3 cellular contexts compared by ENCODE assay signal in the genomic region with DNA sequence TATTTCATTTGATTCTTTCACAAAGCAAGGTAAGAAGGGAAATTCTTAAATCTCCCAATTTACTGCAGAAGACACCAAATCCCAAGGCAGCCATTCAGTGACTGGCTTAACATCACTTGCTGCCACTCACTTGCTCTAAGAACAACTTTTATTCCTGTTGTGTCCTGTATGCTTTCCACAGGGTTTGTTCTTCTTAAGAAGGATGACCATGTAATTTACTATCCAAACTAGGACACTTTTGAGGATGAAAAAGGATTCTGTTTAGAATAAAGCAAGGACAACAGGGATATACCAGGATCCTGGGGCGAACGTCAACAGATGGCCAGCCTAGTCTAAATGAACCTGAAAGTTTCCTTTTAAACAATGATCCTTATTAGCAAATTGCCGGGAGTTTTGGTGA.
TF ChIP-seq lines count a peak whose summit lies in the region.

No MANE protein-coding gene starts in this region.

TF ChIP-seq in H1, 55 proteins besides CTCF, POLR2A, EP300 and RAD21:
- TF ChIP-seq RFX5 (IDR thresholded peaks at IDR 0.05; ENCODE audit: borderline replicate concordance, low read depth, low read length) (no peak), TBP (IDR thresholded peaks at IDR 0.05; ENCODE audit: low read depth, low read length) (no peak), SP4 (IDR thresholded peaks at IDR 0.05; ENCODE audit: low read length) (no peak), POLR2AphosphoS5 (IDR thresholded peaks at IDR 0.05; ENCODE audit: low read depth, low read length) (no peak), TAF7 (optimal IDR thresholded peaks at IDR 0.05; ENCODE audit: borderline replicate concordance, low read depth, low read length) (no peak), GTF2F1 (IDR thresholded peaks at IDR 0.05; ENCODE audit: borderline replicate concordance, low read depth, low read length) (no peak), PHF8 (conservative IDR thresholded peaks at IDR 0.05; ENCODE audit: low read depth, low read length) (no peak), CREB1 (IDR thresholded peaks at IDR 0.05) (no peak), CHD2 (IDR thresholded peaks at IDR 0.05; ENCODE audit: low read length) (no peak), SIN3A (conservative IDR thresholded peaks at IDR 0.05 in 1 of 2, IDR thresholded peaks at IDR 0.05 in 1 of 2; ENCODE audit: low read depth in 1 of 2, low read length in 2 of 2) (no peak), GABPA (IDR thresholded peaks at IDR 0.05; ENCODE audit: borderline replicate concordance, insufficient read depth, low read length) (no peak), HDAC2 (IDR thresholded peaks at IDR 0.05; ENCODE audit: borderline replicate concordance in 1 of 2, low read depth in 2 of 2, low read length in 2 of 2) (no peak)
- TF ChIP-seq, protein P1, sequence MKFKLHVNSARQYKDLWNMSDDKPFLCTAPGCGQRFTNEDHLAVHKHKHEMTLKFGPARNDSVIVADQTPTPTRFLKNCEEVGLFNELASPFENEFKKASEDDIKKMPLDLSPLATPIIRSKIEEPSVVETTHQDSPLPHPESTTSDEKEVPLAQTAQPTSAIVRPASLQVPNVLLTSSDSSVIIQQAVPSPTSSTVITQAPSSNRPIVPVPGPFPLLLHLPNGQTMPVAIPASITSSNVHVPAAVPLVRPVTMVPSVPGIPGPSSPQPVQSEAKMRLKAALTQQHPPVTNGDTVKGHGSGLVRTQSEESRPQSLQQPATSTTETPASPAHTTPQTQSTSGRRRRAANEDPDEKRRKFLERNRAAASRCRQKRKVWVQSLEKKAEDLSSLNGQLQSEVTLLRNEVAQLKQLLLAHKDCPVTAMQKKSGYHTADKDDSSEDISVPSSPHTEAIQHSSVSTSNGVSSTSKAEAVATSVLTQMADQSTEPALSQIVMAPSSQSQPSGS (IDR thresholded peaks at IDR 0.05; ENCODE audit: low read length): no peak
TF ChIP-seq in H1: peak in this region for 0.

TF ChIP-seq in neural cell, 6 proteins besides CTCF, POLR2A, EP300 and RAD21:
- TF ChIP-seq MXI1 (conservative IDR thresholded peaks at IDR 0.05; ENCODE audit: poor library complexity, severe bottlenecking): no peak
TF ChIP-seq in neural cell: peak in this region for 0.

TF ChIP-seq in SK-N-SH, 30 proteins besides CTCF, POLR2A, EP300 and RAD21:
- TF ChIP-seq, protein P2, sequence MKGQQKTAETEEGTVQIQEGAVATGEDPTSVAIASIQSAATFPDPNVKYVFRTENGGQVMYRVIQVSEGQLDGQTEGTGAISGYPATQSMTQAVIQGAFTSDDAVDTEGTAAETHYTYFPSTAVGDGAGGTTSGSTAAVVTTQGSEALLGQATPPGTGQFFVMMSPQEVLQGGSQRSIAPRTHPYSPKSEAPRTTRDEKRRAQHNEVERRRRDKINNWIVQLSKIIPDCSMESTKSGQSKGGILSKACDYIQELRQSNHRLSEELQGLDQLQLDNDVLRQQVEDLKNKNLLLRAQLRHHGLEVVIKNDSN (IDR thresholded peaks at IDR 0.05; ENCODE audit: borderline replicate concordance, low read depth): no peak
- TF ChIP-seq TAF1 (IDR thresholded peaks at IDR 0.05; ENCODE audit: borderline replicate concordance, low read depth, low read length) (no peak), CHD2 (IDR thresholded peaks at IDR 0.05; ENCODE audit: low read length, partially characterized antibody) (no peak), GATA2 (CRISPR knock-in tag; IDR thresholded peaks at IDR 0.05) (no peak)
- TF ChIP-seq, protein P3, sequence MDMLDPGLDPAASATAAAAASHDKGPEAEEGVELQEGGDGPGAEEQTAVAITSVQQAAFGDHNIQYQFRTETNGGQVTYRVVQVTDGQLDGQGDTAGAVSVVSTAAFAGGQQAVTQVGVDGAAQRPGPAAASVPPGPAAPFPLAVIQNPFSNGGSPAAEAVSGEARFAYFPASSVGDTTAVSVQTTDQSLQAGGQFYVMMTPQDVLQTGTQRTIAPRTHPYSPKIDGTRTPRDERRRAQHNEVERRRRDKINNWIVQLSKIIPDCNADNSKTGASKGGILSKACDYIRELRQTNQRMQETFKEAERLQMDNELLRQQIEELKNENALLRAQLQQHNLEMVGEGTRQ (IDR thresholded peaks at IDR 0.05; ENCODE audit: borderline replicate concordance, low read depth, low read length): no peak
